ENCODE assay signal across 1 cellular context in the genomic region with DNA sequence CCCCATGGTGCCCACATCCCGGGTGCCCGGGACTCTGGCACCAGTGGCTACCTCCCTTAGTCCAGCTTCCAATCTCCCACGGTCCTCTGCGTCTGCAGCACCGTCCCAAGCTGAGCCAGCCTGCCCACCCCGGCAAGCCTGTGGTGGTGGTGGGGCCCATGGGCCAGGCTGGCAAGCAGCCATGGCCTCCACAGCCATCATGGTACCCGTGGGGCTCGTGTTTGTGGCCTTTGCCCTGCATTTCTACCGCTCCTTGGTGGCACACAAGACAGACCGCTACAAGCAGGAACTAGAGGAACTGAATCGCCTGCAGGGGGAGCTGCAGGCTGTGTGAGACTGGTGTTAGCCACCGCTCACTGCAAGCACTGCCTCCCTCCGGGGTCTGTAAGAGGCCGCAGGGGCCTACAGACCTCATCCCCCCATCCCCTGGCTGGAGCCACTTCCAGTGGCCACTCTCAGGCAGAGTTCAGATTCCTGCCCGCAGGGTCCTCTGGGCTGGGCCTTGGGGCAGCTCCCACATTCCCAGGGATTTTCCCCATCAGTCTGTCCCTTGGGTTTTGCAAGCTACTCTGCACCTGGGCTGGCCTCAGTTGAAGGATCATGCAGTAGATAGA.
TF ChIP-seq lines count a peak whose summit lies in the region.

No MANE protein-coding gene starts in this region.

TF ChIP-seq in K562, 482 proteins besides CTCF, POLR2A, EP300 and RAD21 (continued from another document and continues in another):
- TF ChIP-seq, protein P1, sequence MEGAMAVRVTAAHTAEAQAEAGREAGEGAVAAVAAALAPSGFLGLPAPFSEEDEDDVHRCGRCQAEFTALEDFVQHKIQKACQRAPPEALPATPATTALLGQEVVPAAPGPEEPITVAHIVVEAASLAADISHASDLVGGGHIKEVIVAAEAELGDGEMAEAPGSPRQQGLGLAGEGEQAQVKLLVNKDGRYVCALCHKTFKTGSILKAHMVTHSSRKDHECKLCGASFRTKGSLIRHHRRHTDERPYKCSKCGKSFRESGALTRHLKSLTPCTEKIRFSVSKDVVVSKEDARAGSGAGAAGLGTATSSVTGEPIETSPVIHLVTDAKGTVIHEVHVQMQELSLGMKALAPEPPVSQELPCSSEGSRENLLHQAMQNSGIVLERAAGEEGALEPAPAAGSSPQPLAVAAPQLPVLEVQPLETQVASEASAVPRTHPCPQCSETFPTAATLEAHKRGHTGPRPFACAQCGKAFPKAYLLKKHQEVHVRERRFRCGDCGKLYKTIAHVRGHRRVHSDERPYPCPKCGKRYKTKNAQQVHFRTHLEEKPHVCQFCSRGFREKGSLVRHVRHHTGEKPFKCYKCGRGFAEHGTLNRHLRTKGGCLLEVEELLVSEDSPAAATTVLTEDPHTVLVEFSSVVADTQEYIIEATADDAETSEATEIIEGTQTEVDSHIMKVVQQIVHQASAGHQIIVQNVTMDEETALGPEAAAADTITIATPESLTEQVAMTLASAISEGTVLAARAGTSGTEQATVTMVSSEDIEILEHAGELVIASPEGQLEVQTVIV (CRISPR knock-in tag; IDR thresholded peaks at IDR 0.05; ENCODE audit: borderline replicate concordance) = no peak
- TF ChIP-seq FIP1L1 (IDR thresholded peaks at IDR 0.05; ENCODE audit: low read depth, low read length, poor library complexity, severe bottlenecking) (no peak), SAFB2 (IDR thresholded peaks at IDR 0.05; ENCODE audit: borderline replicate concordance, low read depth, low read length, severe bottlenecking) (no peak), CBX1 (IDR thresholded peaks at IDR 0.05; ENCODE audit: low read depth) (no peak), HMGN3 (IDR thresholded peaks at IDR 0.05; ENCODE audit: borderline replicate concordance, extremely low read depth, insufficient read length, low read depth, low read length) (peak; percentile 51), PTBP1 (IDR thresholded peaks at IDR 0.05; ENCODE audit: low read depth, low read length) (no peak), GATA2 (CRISPR knock-in tag; IDR thresholded peaks at IDR 0.05) (no peak), HCFC1 (IDR thresholded peaks at IDR 0.05; ENCODE audit: low read depth, low read length) (no peak), SRF (CRISPR knock-in tag; IDR thresholded peaks at IDR 0.05) (no peak; a peak in 1 of 4 replicates), ZNF263 (CRISPR knock-in tag; IDR thresholded peaks at IDR 0.05; ENCODE audit: borderline replicate concordance) (peak; percentile 31; the same call in 1 of the 2 replicates), ETS2 (tag; IDR thresholded peaks at IDR 0.05; ENCODE audit: borderline replicate concordance, poor library complexity, severe bottlenecking) (no peak), HLTF (IDR thresholded peaks at IDR 0.05) (no peak), ETV6 (IDR thresholded peaks at IDR 0.05; ENCODE audit: borderline replicate concordance in 1 of 2, low read depth in 2 of 2, low read length in 1 of 2) (no peak), ETV6 (CRISPR knock-in tag; IDR thresholded peaks at IDR 0.05; ENCODE audit: borderline replicate concordance) (no peak), STAG1 (CRISPR knock-in tag; IDR thresholded peaks at IDR 0.05; ENCODE audit: borderline replicate concordance) (peak; percentile 84; the same call in 1 of the 2 replicates), SMARCE1 (IDR thresholded peaks at IDR 0.05) (0 out of 2 replicates have a peak, but pooled peaks have one; percentile 16), ZNF41 (CRISPR knock-in tag; conservative IDR thresholded peaks at IDR 0.05) (no peak), NR3C1 (CRISPR knock-in tag; IDR thresholded peaks at IDR 0.05) (no peak), RBM15 (IDR thresholded peaks at IDR 0.05; ENCODE audit: insufficient read depth, low read length) (no peak), NFE2L1 (tag; IDR thresholded peaks at IDR 0.05; ENCODE audit: borderline replicate concordance, low read depth) (no peak), MYNN (IDR thresholded peaks at IDR 0.05) (peak; percentile 21; the same call in 1 of the 2 replicates), MYNN (CRISPR knock-in tag; IDR thresholded peaks at IDR 0.05) (no peak), ZFP30 (CRISPR knock-in tag; IDR thresholded peaks at IDR 0.05; ENCODE audit: borderline replicate concordance) (no peak), BRCA1 (IDR thresholded peaks at IDR 0.05) (no peak), BRCA1 (CRISPR knock-in tag; IDR thresholded peaks at IDR 0.05) (no peak), ASH1L (IDR thresholded peaks at IDR 0.05; ENCODE audit: borderline replicate concordance, low read depth, partially characterized antibody) (no peak), TGIF2 (CRISPR knock-in tag; IDR thresholded peaks at IDR 0.05) (no peak), SP1 (CRISPR knock-in tag; IDR thresholded peaks at IDR 0.05) (0 out of 2 replicates have a peak, but pooled peaks have one; percentile 43), ZNF197 (CRISPR knock-in tag; IDR thresholded peaks at IDR 0.05; ENCODE audit: low read depth) (no peak), HDAC6 (IDR thresholded peaks at IDR 0.05; ENCODE audit: low read depth, low read length) (no peak), LARP7 (IDR thresholded peaks at IDR 0.05) (no peak)
- TF ChIP-seq, protein P2, sequence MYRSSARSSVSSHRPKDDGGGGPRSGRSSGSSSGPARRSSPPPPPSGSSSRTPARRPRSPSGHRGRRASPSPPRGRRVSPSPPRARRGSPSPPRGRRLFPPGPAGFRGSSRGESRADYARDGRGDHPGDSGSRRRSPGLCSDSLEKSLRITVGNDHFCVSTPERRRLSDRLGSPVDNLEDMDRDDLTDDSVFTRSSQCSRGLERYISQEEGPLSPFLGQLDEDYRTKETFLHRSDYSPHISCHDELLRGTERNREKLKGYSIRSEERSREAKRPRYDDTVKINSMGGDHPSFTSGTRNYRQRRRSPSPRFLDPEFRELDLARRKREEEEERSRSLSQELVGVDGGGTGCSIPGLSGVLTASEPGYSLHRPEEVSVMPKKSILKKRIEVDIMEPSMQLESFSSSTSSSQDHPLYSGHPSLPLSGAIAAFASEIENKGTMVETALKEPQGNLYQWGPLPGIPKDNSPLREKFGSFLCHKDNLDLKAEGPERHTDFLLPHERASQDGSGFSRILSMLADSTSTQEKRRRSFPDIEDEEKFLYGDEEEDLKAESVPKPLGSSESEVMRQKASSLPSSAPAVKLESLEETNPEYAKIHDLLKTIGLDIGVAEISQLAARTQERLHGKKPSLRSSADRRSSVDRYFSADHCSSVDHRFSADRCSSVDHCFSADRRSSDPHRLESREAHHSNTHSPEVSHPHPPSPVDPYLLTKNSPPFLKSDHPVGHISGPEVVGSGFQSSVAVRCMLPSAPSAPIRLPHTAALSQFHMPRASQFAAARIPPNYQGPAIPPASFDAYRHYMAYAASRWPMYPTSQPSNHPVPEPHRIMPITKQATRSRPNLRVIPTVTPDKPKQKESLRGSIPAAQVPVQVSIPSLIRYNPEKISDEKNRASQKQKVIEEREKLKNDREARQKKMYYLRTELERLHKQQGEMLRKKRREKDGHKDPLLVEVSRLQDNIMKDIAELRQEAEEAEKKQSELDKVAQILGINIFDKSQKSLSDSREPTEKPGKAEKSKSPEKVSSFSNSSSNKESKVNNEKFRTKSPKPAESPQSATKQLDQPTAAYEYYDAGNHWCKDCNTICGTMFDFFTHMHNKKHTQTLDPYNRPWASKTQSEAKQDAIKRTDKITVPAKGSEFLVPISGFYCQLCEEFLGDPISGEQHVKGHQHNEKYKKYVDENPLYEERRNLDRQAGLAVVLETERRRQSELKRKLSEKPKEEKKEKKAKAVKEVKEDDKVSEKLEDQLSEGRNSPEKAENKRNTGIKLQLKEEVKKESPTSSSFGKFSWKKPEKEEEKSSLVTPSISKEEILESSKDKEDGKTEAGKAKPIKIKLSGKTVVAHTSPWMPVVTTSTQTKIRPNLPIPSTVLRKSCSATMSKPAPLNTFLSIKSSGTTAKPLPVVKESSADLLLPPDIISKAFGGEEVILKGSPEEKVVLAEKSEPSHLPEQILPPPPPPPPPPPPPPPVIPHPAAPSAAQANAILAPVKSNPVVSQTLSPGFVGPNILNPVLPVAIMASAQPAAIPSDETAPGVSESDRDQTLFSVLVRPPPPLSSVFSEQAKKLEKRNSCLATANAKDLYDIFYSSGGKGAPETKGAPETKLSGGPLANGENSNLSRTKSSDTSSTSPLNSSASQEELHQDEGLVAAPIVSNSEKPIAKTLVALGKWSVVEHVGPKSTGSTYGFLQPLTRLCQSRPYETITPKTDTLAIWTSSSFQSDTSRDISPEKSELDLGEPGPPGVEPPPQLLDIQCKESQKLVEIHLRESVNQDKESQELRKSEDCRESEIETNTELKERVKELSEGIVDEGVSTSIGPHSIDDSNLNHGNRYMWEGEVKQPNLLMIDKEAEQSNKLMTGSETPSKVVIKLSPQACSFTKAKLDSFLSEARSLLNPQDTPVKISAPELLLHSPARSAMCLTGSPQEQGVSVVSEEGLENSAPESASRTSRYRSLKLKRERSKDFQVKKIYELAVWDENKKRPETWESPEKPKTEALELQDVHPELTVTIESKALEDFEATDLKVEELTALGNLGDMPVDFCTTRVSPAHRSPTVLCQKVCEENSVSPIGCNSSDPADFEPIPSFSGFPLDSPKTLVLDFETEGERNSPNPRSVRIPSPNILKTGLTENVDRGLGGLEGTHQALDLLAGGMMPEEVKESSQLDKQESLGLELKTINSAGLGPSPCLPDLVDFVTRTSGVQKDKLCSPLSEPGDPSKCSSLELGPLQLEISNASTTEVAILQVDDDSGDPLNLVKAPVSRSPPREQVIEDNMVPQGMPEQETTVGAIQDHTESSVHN (IDR thresholded peaks at IDR 0.05; ENCODE audit: borderline replicate concordance in 1 of 2, low read depth in 1 of 2) = no peak
- TF ChIP-seq, protein P3, sequence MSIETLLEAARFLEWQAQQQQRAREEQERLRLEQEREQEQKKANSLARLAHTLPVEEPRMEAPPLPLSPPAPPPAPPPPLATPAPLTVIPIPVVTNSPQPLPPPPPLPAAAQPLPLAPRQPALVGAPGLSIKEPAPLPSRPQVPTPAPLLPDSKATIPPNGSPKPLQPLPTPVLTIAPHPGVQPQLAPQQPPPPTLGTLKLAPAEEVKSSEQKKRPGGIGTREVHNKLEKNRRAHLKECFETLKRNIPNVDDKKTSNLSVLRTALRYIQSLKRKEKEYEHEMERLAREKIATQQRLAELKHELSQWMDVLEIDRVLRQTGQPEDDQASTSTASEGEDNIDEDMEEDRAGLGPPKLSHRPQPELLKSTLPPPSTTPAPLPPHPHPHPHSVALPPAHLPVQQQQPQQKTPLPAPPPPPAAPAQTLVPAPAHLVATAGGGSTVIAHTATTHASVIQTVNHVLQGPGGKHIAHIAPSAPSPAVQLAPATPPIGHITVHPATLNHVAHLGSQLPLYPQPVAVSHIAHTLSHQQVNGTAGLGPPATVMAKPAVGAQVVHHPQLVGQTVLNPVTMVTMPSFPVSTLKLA (conservative IDR thresholded peaks at IDR 0.05) = no peak
- TF ChIP-seq, protein P4, sequence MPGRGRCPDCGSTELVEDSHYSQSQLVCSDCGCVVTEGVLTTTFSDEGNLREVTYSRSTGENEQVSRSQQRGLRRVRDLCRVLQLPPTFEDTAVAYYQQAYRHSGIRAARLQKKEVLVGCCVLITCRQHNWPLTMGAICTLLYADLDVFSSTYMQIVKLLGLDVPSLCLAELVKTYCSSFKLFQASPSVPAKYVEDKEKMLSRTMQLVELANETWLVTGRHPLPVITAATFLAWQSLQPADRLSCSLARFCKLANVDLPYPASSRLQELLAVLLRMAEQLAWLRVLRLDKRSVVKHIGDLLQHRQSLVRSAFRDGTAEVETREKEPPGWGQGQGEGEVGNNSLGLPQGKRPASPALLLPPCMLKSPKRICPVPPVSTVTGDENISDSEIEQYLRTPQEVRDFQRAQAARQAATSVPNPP (IDR thresholded peaks at IDR 0.05; ENCODE audit: borderline replicate concordance, insufficient read depth, insufficient read length) = no peak
- TF ChIP-seq, protein P5, sequence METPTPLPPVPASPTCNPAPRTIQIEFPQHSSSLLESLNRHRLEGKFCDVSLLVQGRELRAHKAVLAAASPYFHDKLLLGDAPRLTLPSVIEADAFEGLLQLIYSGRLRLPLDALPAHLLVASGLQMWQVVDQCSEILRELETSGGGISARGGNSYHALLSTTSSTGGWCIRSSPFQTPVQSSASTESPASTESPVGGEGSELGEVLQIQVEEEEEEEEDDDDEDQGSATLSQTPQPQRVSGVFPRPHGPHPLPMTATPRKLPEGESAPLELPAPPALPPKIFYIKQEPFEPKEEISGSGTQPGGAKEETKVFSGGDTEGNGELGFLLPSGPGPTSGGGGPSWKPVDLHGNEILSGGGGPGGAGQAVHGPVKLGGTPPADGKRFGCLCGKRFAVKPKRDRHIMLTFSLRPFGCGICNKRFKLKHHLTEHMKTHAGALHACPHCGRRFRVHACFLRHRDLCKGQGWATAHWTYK (CRISPR knock-in tag; IDR thresholded peaks at IDR 0.05) = peak; percentile 61; the same call in 1 of the 2 replicates
- TF ChIP-seq, protein P6, sequence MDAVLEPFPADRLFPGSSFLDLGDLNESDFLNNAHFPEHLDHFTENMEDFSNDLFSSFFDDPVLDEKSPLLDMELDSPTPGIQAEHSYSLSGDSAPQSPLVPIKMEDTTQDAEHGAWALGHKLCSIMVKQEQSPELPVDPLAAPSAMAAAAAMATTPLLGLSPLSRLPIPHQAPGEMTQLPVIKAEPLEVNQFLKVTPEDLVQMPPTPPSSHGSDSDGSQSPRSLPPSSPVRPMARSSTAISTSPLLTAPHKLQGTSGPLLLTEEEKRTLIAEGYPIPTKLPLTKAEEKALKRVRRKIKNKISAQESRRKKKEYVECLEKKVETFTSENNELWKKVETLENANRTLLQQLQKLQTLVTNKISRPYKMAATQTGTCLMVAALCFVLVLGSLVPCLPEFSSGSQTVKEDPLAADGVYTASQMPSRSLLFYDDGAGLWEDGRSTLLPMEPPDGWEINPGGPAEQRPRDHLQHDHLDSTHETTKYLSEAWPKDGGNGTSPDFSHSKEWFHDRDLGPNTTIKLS (IDR thresholded peaks at IDR 0.05; ENCODE audit: borderline replicate concordance, low read depth) = no peak
- TF ChIP-seq, protein P7, sequence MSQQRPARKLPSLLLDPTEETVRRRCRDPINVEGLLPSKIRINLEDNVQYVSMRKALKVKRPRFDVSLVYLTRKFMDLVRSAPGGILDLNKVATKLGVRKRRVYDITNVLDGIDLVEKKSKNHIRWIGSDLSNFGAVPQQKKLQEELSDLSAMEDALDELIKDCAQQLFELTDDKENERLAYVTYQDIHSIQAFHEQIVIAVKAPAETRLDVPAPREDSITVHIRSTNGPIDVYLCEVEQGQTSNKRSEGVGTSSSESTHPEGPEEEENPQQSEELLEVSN (IDR thresholded peaks at IDR 0.05; ENCODE audit: borderline replicate concordance in 1 of 2, extremely low read depth in 1 of 2, insufficient read depth in 1 of 2, insufficient read length in 1 of 2, low read depth in 1 of 2, low read length in 1 of 2, poor library complexity in 1 of 2, severe bottlenecking in 1 of 2) = no peak
- TF ChIP-seq, protein P8, sequence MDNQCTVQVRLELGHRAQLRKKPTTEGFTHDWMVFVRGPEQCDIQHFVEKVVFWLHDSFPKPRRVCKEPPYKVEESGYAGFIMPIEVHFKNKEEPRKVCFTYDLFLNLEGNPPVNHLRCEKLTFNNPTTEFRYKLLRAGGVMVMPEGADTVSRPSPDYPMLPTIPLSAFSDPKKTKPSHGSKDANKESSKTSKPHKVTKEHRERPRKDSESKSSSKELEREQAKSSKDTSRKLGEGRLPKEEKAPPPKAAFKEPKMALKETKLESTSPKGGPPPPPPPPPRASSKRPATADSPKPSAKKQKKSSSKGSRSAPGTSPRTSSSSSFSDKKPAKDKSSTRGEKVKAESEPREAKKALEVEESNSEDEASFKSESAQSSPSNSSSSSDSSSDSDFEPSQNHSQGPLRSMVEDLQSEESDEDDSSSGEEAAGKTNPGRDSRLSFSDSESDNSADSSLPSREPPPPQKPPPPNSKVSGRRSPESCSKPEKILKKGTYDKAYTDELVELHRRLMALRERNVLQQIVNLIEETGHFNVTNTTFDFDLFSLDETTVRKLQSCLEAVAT (IDR thresholded peaks at IDR 0.05) = no peak
- TF ChIP-seq, protein P9, sequence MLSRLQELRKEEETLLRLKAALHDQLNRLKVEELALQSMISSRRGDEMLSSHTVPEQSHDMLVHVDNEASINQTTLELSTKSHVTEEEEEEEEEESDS (CRISPR knock-in tag; IDR thresholded peaks at IDR 0.05) = no peak
